In genomic region chr10:21985541-21985940, GRCh38 we compare ENCODE assay signal across 16 cellular contexts. TPM values are rescaled to one million over a fixed set of nuclear protein-coding genes. Genes with fewer than 3 reads are reported as not detected.
A peak's percentile ranks its signal among the peaks of the same experiment; 100 is the strongest.
DNase-seq lines count a peak whose midpoint lies in the region; ATAC-seq and TF ChIP-seq lines count a peak whose summit lies in the region.
"Had no signal": no experiment of that assay in that cellular context is flagged by ENCODE, and none has a peak within 500 bp of the region (broad histone marks: within the 10 kb centered on the region; RNA-seq: fewer than 3 reads in every experiment).

No MANE protein-coding gene starts in this region.

- DNase-seq in M059J (ENCODE audit: low read depth) = peak; percentile 15
- DNase-seq in astrocyte of the hippocampus (ENCODE audit: low read depth, low spot score) = peak; percentile 68
- peak; percentile 50 for DNase-seq in fibroblast of pulmonary artery (ENCODE audit: low read depth)
- DNase-seq in HuH-7 (ENCODE audit: low spot score) = no peak
- DNase-seq in foreskin keratinocyte = no peak
- DNase-seq: H9, Kasumi-1, NCI-H1417 treated with DMSO at 0.1 percent for 48 hours, NCI-H2081 treated with DMSO at 0.1 percent for 48 hours, NCI-H226, NCI-H69, PC-9 had no signal

- H3K4me3 ChIP-seq in fibroblast of pulmonary artery (replicated peaks; ENCODE audit: low read depth, low read length) = no peak overlapping the region
- H3K4me3 ChIP-seq: BLaER1 treated with 17β-estradiol and CSF1 and Interleukin-3, amounts not matched to agents 10 nM and 100 nM; PC-9 had no signal

- H3K27ac ChIP-seq in foreskin keratinocyte = no peak overlapping the region
- H3K27ac ChIP-seq: BLaER1 treated with 17β-estradiol and CSF1 and Interleukin-3, amounts not matched to agents 10 nM and 100 nM; PC-9 had no signal

- ATAC-seq in GM21717 (IDR thresholded peaks at IDR 0.05; ENCODE audit: unreplicated experiment) (no peak), HG03442 (IDR thresholded peaks at IDR 0.05; ENCODE audit: unreplicated experiment) (no peak), foreskin keratinocyte (no peak)
- ATAC-seq: HepG2 had no signal

- H3K27me3 ChIP-seq in foreskin keratinocyte = no peaks in the 10 kb centered on the region
- H3K27me3 ChIP-seq: BLaER1 treated with 17β-estradiol and CSF1 and Interleukin-3, amounts not matched to agents 10 nM and 100 nM had no signal

- TF ChIP-seq CTCF in fibroblast of pulmonary artery (IDR thresholded peaks at IDR 0.05; ENCODE audit: low read length, missing control alignments) (no peak), foreskin keratinocyte (conservative IDR thresholded peaks at IDR 0.05) (no peak)

- no peaks in the 10 kb centered on the region for H3K4me1 ChIP-seq in foreskin keratinocyte
- H3K4me1 ChIP-seq: BLaER1 treated with 17β-estradiol and CSF1 and Interleukin-3, amounts not matched to agents 10 nM and 100 nM had no signal

RNA-seq across cellular contexts. Expression of gene DNAJC1, which starts 18.0 kb away (rescaled TPM):
- total RNA-seq in M059J (2014; rRNA removed; shearing (Covaris generic)) = 15.1 and 26.5 TPM in 2 replicates
- total RNA-seq in foreskin keratinocyte = 19.2 and 20.1 TPM in 2 replicates
- 17.9 and 18.1 TPM in 2 replicates for polyA plus RNA-seq in foreskin keratinocyte

Comparison
In these comparisons a context has a peak if more than half of its experiments do, and no peak if none do; other contexts are left out.
1. DNase-seq: peak in M059J (single experiment), astrocyte of the hippocampus (single experiment) and fibroblast of pulmonary artery (single experiment); none in HuH-7 (single experiment) and foreskin keratinocyte (0 of 2).